In the genomic region with DNA sequence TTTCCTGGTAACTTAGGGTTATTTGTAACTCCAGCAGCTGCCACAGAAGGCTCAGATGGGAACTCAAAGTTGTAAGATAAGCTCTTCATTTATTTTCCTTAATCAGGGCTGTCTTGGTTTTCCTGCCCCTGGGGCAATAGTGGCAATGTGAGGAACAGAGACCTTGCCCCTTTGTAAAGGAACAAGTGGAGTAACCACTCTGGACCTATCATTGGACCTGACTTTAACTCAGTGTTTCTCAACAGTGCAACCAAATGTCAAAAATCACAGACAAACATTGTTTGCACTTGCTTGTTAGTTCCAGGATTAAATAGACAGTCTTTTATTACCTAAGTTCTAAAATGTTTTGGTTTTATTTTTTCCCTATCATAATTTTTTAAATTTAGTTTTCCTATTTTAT, we compare ENCODE assay signal across 39 cellular contexts. TPM values are rescaled to one million over a fixed set of nuclear protein-coding genes. Genes with fewer than 3 reads are reported as not detected.
"Had no signal": no experiment of that assay in that cellular context is flagged by ENCODE, and none has a peak within 500 bp of the region (broad histone marks: within the 10 kb centered on the region; RNA-seq: fewer than 3 reads in every experiment).

No MANE protein-coding gene starts in this region.

- H3K27me3 ChIP-seq: MG63 had no signal

- DNase-seq: Karpas-422, Kasumi-1, MG63, MM.1S, MV-4-11, NCI-H1048, NCI-H1092, NCI-H1092 treated with DMSO at 0.1 percent for 48 hours, NCI-H1105, NCI-H1105 treated with DMSO at 0.1 percent for 48 hours, NCI-H1417, NCI-H1417 treated with DMSO at 0.1 percent for 48 hours, NCI-H1436, NCI-H1436 treated with DMSO at 0.1 percent for 48 hours, NCI-H146, NCI-H1694, NCI-H1694 treated with DMSO at 0.1 percent for 48 hours, NCI-H187, NCI-H187 treated with DMSO at 0.1 percent for 48 hours, NCI-H1930, NCI-H2029, NCI-H2029 treated with DMSO at 0.1 percent for 48 hours, NCI-H2081, NCI-H2081 treated with DMSO at 0.1 percent for 48 hours, NCI-H2107, NCI-H2171, NCI-H2171 treated with DMSO at 0.1 percent for 48 hours, NCI-H2227 treated with DMSO at 0.1 percent for 48 hours, NCI-H226, NCI-H345, NCI-H446, NCI-H446 treated with DMSO at 0.1 percent for 48 hours, NCI-H510A treated with DMSO at 0.1 percent for 48 hours, NCI-H524 had no signal

- H3K4me2 ChIP-seq: KMS-11 had no signal

- H3K9me3 ChIP-seq: MG63 had no signal

- H3K27ac ChIP-seq: KMS-11 had no signal

- H3K9ac ChIP-seq: KMS-11 had no signal

- H3K4me3 ChIP-seq: MG63 had no signal

- H3K36me3 ChIP-seq: MG63 had no signal

RNA-seq across cellular contexts. Expression of a gene that starts 2.8 kb away (rescaled TPM):
- total RNA-seq: LHCN-M2, M059J, MCF 10A, NCI-H460 had no signal
